Comparison of ENCODE assay signal across 9 cellular contexts in the genomic region with DNA sequence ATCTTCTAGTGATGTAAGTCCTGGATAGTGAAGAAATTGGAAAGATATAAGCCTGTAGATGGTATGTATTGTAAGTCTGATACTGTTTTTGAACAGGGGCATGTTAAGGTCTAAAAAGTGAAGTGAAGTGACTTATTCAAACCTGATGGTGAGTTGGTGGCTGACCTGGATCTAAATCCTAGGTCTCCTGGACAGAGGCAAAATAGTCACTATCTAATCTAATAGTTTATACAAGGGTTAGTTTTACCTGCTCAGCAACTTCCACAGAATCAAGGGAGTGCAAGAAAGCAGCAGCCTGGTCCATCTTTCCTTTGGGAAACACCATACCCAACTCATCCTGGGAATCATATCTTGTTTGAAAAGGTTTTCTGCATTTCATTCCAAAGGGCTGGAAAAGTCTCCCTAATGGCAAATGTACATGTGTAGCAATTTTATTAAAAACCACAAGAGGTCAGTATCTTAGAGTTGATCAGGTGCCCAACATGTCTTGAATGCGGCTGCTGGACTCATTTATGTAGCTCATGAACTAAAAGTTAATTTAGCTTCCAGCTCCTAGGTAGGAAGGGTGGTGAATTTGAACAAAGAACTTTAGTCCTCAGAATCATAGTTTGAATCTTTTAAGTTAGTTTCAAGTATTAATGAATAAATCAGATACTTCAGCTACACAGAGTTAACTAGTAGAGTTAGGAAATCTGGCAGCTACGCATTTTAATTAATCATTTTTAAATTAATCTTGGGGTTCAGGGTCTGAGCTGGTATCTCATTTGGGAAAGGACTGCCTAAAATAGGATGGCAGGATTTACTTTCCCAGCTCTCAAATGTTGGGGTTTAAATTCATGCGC. TPM values are rescaled to one million over a fixed set of nuclear protein-coding genes. Genes with fewer than 3 reads are reported as not detected.
DNase-seq lines count a peak whose midpoint lies in the region; ATAC-seq and TF ChIP-seq lines count a peak whose summit lies in the region.
"Had no signal": no experiment of that assay in that cellular context is flagged by ENCODE, and none has a peak within 500 bp of the region (broad histone marks: within the 10 kb centered on the region; RNA-seq: fewer than 3 reads in every experiment).

No MANE protein-coding gene starts in this region.

- H3K27ac ChIP-seq in breast epithelium, result no peak overlapping the region
- no peak overlapping the region for H3K27ac ChIP-seq in liver (ENCODE audit: low read depth in 1 of 2, low read length in 2 of 2)

- no peaks in the 10 kb centered on the region for H3K27me3 Mint-ChIP-seq in activated CD4-positive, alpha-beta T cell treated with anti-CD3 and anti-CD28 coated beads, Interleukin-2, amount 10 ng/mL, durations not matched to agents 24 days and 14 days
- H3K27me3 Mint-ChIP-seq: activated naive CD4-positive, alpha-beta T cell treated with anti-CD3 and anti-CD28 coated beads, Interleukin-2, amount 50 U/mL, for 24 hours had no signal

- H3K4me1 Mint-ChIP-seq in activated CD4-positive, alpha-beta T cell treated with anti-CD3 and anti-CD28 coated beads, Interleukin-2, amount 10 ng/mL, durations not matched to agents 24 days and 14 days, result peaks cover 7% of the 10 kb centered on the region
- H3K4me1 Mint-ChIP-seq: activated naive CD4-positive, alpha-beta T cell treated with anti-CD3 and anti-CD28 coated beads, Interleukin-2, amount 50 U/mL, for 24 hours had no signal

- intact Hi-C loops in breast epithelium (cut with DNase I; ENCODE audit: low total_unique reads), result loop anchor here (10.0 kb wide), 1 partner anchor 803 kb away; no protein-coding TSS in a partner anchor
- intact Hi-C loops in activated CD4-positive, alpha-beta T cell treated with anti-CD3 and anti-CD28 coated beads, Interleukin-2, amount 10 ng/mL, durations not matched to agents 24 days and 14 days (cut with micrococcal nuclease), result no loop called here

- 57% methylated on average over 3 of the region's 3 CpGs for WGBS in liver

- H3K27me3 ChIP-seq in breast epithelium (no peaks in the 10 kb centered on the region), liver (ENCODE audit: control insufficient read depth in 4 of 4, insufficient read depth in 4 of 4, low read length in 3 of 4) (no peaks in the 10 kb centered on the region)

- TF ChIP-seq RAD21 in liver (IDR thresholded peaks at IDR 0.05), result peak; percentile 85 to 89

- H3K4me3 Mint-ChIP-seq in activated CD4-positive, alpha-beta T cell treated with anti-CD3 and anti-CD28 coated beads, Interleukin-2, amount 10 ng/mL, durations not matched to agents 24 days and 14 days, result no peak overlapping the region
- H3K4me3 Mint-ChIP-seq: activated naive CD4-positive, alpha-beta T cell treated with anti-CD3 and anti-CD28 coated beads, Interleukin-2, amount 50 U/mL, for 24 hours had no signal

- no peak for TF ChIP-seq POLR2A in breast epithelium (IDR thresholded peaks at IDR 0.05)

- no peaks in the 10 kb centered on the region for H3K9me3 Mint-ChIP-seq in activated CD4-positive, alpha-beta T cell treated with anti-CD3 and anti-CD28 coated beads, Interleukin-2, amount 10 ng/mL, durations not matched to agents 24 days and 14 days
- H3K9me3 Mint-ChIP-seq: activated naive CD4-positive, alpha-beta T cell treated with anti-CD3 and anti-CD28 coated beads, Interleukin-2, amount 50 U/mL, for 24 hours had no signal

- no peak overlapping the region for H3K4me3 ChIP-seq in breast epithelium
- no peak overlapping the region for H3K4me3 ChIP-seq in liver (ENCODE audit: low read depth in 1 of 3, low read length in 3 of 3)

- no peak overlapping the region for H3K27ac Mint-ChIP-seq in activated CD4-positive, alpha-beta T cell treated with anti-CD3 and anti-CD28 coated beads, Interleukin-2, amount 10 ng/mL, durations not matched to agents 24 days and 14 days

- H3K36me3 Mint-ChIP-seq in activated CD4-positive, alpha-beta T cell treated with anti-CD3 and anti-CD28 coated beads, Interleukin-2, amount 10 ng/mL, durations not matched to agents 24 days and 14 days (ENCODE audit: low read depth), result peaks cover 68% of the 10 kb centered on the region

- ATAC-seq in GM21723 (IDR thresholded peaks at IDR 0.05; ENCODE audit: unreplicated experiment), result no peak

- DNase-seq in NCI-H345 (lab: John Stamatoyannopoulos, UW), result peak; percentile 13
- no peak for DNase-seq in NCI-H345 treated with DMSO at 0.1 percent for 48 hours (lab: John Stamatoyannopoulos, UW; ENCODE audit: unreplicated experiment)
- DNase-seq in NCI-H2196 (lab: John Stamatoyannopoulos, UW; ENCODE audit: unreplicated experiment), result peak; percentile 68
- no peak for DNase-seq in breast epithelium (ENCODE audit: low spot score in 2 of 2)
- DNase-seq in activated CD4-positive, alpha-beta T cell treated with anti-CD3 and anti-CD28 coated beads, Interleukin-2, amount 10 ng/mL, durations not matched to agents 24 days and 14 days, result no peak
- DNase-seq in middle frontal gyrus (ENCODE audit: extremely low spot score, low spot score), result no peak

- no peaks in the 10 kb centered on the region for H3K36me3 ChIP-seq in breast epithelium
- peaks cover 0 to 6% (median 1%) of the 10 kb centered on the region in 4 donors for H3K36me3 ChIP-seq in liver (ENCODE audit: control insufficient read depth in 4 of 4, insufficient read depth in 3 of 4, low read depth in 1 of 4, low read length in 3 of 4)

- H3K9me3 ChIP-seq in breast epithelium, result no peaks in the 10 kb centered on the region
- H3K9me3 ChIP-seq in liver (ENCODE audit: control insufficient read depth in 4 of 4, low read length in 3 of 4), result no peaks in the 10 kb centered on the region

- H3K9ac ChIP-seq in liver (ENCODE audit: low read depth in 1 of 2, low read length in 2 of 2), result peak overlapping the region; percentile 22 to 40

- H3K4me1 ChIP-seq in breast epithelium (no peaks in the 10 kb centered on the region), liver (ENCODE audit: control insufficient read depth in 4 of 4, insufficient read depth in 4 of 4, low read length in 3 of 4) (peaks cover 14 to 75% (median 57%) of the 10 kb centered on the region in 4 donors)

- TF ChIP-seq CTCF in breast epithelium (IDR thresholded peaks at IDR 0.05) (peak in 2 of 3 donors; percentile 29 to 46), liver (IDR thresholded peaks at IDR 0.05; ENCODE audit: low read depth, low read length, missing input control) (peak; percentile 68)

TF ChIP-seq in liver, 16 proteins besides CTCF, POLR2A, EP300 and RAD21 (continues in another document):
- TF ChIP-seq, protein P1, sequence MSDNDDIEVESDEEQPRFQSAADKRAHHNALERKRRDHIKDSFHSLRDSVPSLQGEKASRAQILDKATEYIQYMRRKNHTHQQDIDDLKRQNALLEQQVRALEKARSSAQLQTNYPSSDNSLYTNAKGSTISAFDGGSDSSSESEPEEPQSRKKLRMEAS (IDR thresholded peaks at IDR 0.05), result no peak
- TF ChIP-seq JUND (IDR thresholded peaks at IDR 0.05) (no peak), HNF4A (conservative IDR thresholded peaks at IDR 0.05) (peak; percentile 20 to 43), GABPA (IDR thresholded peaks at IDR 0.05 in 1 of 2, conservative IDR thresholded peaks at IDR 0.05 in 1 of 2) (no peak), EGR1 (IDR thresholded peaks at IDR 0.05; ENCODE audit: low read depth in 2 of 2) (no peak), TAF1 (conservative IDR thresholded peaks at IDR 0.05) (no peak), NR2F2 (IDR thresholded peaks at IDR 0.05) (no peak), YY1 (IDR thresholded peaks at IDR 0.05) (peak; percentile 42), FOXA1 (IDR thresholded peaks at IDR 0.05) (no peak), SP1 (IDR thresholded peaks at IDR 0.05) (no peak), RXRA (IDR thresholded peaks at IDR 0.05) (peak; percentile 16 to 18)
- TF ChIP-seq, protein P2, sequence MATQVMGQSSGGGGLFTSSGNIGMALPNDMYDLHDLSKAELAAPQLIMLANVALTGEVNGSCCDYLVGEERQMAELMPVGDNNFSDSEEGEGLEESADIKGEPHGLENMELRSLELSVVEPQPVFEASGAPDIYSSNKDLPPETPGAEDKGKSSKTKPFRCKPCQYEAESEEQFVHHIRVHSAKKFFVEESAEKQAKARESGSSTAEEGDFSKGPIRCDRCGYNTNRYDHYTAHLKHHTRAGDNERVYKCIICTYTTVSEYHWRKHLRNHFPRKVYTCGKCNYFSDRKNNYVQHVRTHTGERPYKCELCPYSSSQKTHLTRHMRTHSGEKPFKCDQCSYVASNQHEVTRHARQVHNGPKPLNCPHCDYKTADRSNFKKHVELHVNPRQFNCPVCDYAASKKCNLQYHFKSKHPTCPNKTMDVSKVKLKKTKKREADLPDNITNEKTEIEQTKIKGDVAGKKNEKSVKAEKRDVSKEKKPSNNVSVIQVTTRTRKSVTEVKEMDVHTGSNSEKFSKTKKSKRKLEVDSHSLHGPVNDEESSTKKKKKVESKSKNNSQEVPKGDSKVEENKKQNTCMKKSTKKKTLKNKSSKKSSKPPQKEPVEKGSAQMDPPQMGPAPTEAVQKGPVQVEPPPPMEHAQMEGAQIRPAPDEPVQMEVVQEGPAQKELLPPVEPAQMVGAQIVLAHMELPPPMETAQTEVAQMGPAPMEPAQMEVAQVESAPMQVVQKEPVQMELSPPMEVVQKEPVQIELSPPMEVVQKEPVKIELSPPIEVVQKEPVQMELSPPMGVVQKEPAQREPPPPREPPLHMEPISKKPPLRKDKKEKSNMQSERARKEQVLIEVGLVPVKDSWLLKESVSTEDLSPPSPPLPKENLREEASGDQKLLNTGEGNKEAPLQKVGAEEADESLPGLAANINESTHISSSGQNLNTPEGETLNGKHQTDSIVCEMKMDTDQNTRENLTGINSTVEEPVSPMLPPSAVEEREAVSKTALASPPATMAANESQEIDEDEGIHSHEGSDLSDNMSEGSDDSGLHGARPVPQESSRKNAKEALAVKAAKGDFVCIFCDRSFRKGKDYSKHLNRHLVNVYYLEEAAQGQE (IDR thresholded peaks at IDR 0.05), result no peak
- TF ChIP-seq, protein P3, sequence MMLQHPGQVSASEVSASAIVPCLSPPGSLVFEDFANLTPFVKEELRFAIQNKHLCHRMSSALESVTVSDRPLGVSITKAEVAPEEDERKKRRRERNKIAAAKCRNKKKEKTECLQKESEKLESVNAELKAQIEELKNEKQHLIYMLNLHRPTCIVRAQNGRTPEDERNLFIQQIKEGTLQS (IDR thresholded peaks at IDR 0.05), result no peak

RNA-seq across cellular contexts. Expression of a gene that starts 26.0 kb away (rescaled TPM):
- total RNA-seq in breast epithelium (10 to 100 TPM in 1 of 3 donors, 1 to 10 TPM in 2; 9.1 to 11.1 (median 9.2) TPM), liver (10 to 100 TPM; 25.4 to 28.2 TPM)
- polyA plus RNA-seq in liver, result 1 to 10 TPM; 4.6 to 5.4 TPM
- total RNA-seq in activated CD4-positive, alpha-beta T cell treated with anti-CD3 and anti-CD28 coated beads, Interleukin-2, amount 10 ng/mL, durations not matched to agents 24 days and 14 days, result 63.0 and 69.8 TPM in 2 replicates

RNA-seq across cellular contexts. Expression of a gene that starts 26.2 kb away (rescaled TPM):
- total RNA-seq in breast epithelium (10 to 100 TPM; 11.0 to 19.3 (median 13.1) TPM), liver (10 to 100 TPM; 12.9 to 20.5 TPM)
- polyA plus RNA-seq in liver, result 1 to 10 TPM; 3.8 to 5.4 TPM
- total RNA-seq in activated CD4-positive, alpha-beta T cell treated with anti-CD3 and anti-CD28 coated beads, Interleukin-2, amount 10 ng/mL, durations not matched to agents 24 days and 14 days, result 9.8 TPM in 2 replicates

Comparison
In these comparisons a context has a peak if more than half of its experiments do, and no peak if none do; other contexts are left out.
1. DNase-seq: peak in NCI-H345 (single experiment) and NCI-H2196 (single experiment); none in NCI-H345 treated with DMSO at 0.1 percent for 48 hours (single experiment), breast epithelium (0 of 2), activated CD4-positive, alpha-beta T cell treated with anti-CD3 and anti-CD28 coated beads, Interleukin-2, amount 10 ng/mL, durations not matched to agents 24 days and 14 days (single experiment) and middle frontal gyrus (single experiment).